ENCODE assay signal across 8 cellular contexts in genomic region chr12:6868211-6869048, GRCh38. TPM values are rescaled to one million over a fixed set of nuclear protein-coding genes. Genes with fewer than 3 reads are reported as not detected.
A peak's percentile ranks its signal among the peaks of the same experiment; 100 is the strongest.
DNase-seq lines count a peak whose midpoint lies in the region; ATAC-seq and TF ChIP-seq lines count a peak whose summit lies in the region.

No MANE protein-coding gene starts in this region.

- TF ChIP-seq CTCF in kidney epithelial cell (IDR thresholded peaks at IDR 0.05; ENCODE audit: insufficient read depth, low read length, poor library complexity, severe bottlenecking) = peak; percentile 12

- peaks cover 38% of the 10 kb centered on the region for H3K4me1 ChIP-seq in CD8-positive, alpha-beta memory T cell (ENCODE audit: insufficient read depth, low read length)
- H3K4me1 ChIP-seq in subcutaneous abdominal adipose tissue (ENCODE audit: control insufficient read depth in 5 of 5, insufficient read depth in 5 of 5, low read length in 5 of 5) = peaks cover 10 to 58% (median 46%) of the 10 kb centered on the region in 5 donors

- peaks cover 26% of the 10 kb centered on the region for H3K36me3 ChIP-seq in CD8-positive, alpha-beta memory T cell (ENCODE audit: insufficient read depth, low read length)
- H3K36me3 ChIP-seq in kidney epithelial cell (ENCODE audit: control insufficient read depth, insufficient read depth, low read length) (peaks cover 11% of the 10 kb centered on the region), subcutaneous abdominal adipose tissue (ENCODE audit: control insufficient read depth in 5 of 5, insufficient read depth in 5 of 5, low read length in 5 of 5) (peaks cover 0 to 50% (median 42%) of the 10 kb centered on the region in 5 donors)

- H3K4me3 ChIP-seq in CD8-positive, alpha-beta memory T cell (ENCODE audit: low read length) = peak overlapping the region; percentile 38
- H3K4me3 ChIP-seq in kidney epithelial cell (ENCODE audit: low read depth, low read length) (peak overlapping the region; percentile 96), subcutaneous abdominal adipose tissue (ENCODE audit: low read depth in 1 of 5, low read length in 5 of 5) (peak overlapping the region; percentile 79 to 89 (median 84))

- H3K27me3 ChIP-seq in CD8-positive, alpha-beta memory T cell (ENCODE audit: insufficient read depth, low read length, poor library complexity, severe bottlenecking) = no peaks in the 10 kb centered on the region
- H3K27me3 ChIP-seq in kidney epithelial cell (ENCODE audit: control insufficient read depth, insufficient read depth, low read length) (no peaks in the 10 kb centered on the region), subcutaneous abdominal adipose tissue (ENCODE audit: control insufficient read depth in 5 of 5, insufficient read depth in 4 of 5, low read length in 5 of 5) (no peaks in the 10 kb centered on the region)

- CTCF ChIA-PET in CD8-positive, alpha-beta memory T cell (lab: Charles Lee) = interaction anchor here (0.9 to 11.0 kb wide), 18 partner anchors 14 to 245 kb away, joined by 3 to 135 read pairs (median 9); partner anchors contain the start of genes ATN1, C12orf57, CDCA3 and LPCAT3

- no peaks in the 10 kb centered on the region for H3K9me3 ChIP-seq in CD8-positive, alpha-beta memory T cell (ENCODE audit: low read length)
- no peaks in the 10 kb centered on the region for H3K9me3 ChIP-seq in subcutaneous abdominal adipose tissue (ENCODE audit: control insufficient read depth in 5 of 5, low read length in 5 of 5)

- peaks cover 43 to 56% (median 47%) of the 10 kb centered on the region in 3 donors for H3K4me1 Mint-ChIP-seq in CD8-positive, alpha-beta memory T cell

- H3K9ac ChIP-seq in subcutaneous abdominal adipose tissue (ENCODE audit: low read length in 5 of 5) = peak overlapping the region in 4 of 5 donors; percentile 66 to 84 (median 82)

- peak overlapping the region; percentile 76 for H3K27ac ChIP-seq in CD8-positive, alpha-beta memory T cell (ENCODE audit: low read depth, low read length)
- H3K27ac ChIP-seq in subcutaneous abdominal adipose tissue (ENCODE audit: low read depth, low read length) = peak overlapping the region; percentile 94

- H3K27me3 Mint-ChIP-seq in CD8-positive, alpha-beta memory T cell = no peaks in the 10 kb centered on the region

- H3K36me3 Mint-ChIP-seq in CD8-positive, alpha-beta memory T cell = peaks cover 2 to 72% (median 12%) of the 10 kb centered on the region in 3 donors

- H3K27ac Mint-ChIP-seq in CD8-positive, alpha-beta memory T cell = peak overlapping the region; percentile 82 to 93 (median 88)

- ATAC-seq in HG03135 (IDR thresholded peaks at IDR 0.05; ENCODE audit: unreplicated experiment) (no peak), HG02759 (IDR thresholded peaks at IDR 0.05; ENCODE audit: unreplicated experiment) (no peak)

- no peaks in the 10 kb centered on the region for H3K9me3 Mint-ChIP-seq in CD8-positive, alpha-beta memory T cell

- no peak for DNase-seq in CD8-positive, alpha-beta memory T cell
- DNase-seq in HuH-7.5 (ENCODE audit: low spot score) = peak; percentile 29
- DNase-seq in amniotic epithelial cell (ENCODE audit: low read depth) = peak; percentile 21
- DNase-seq in kidney epithelial cell (ENCODE audit: low read depth) = no peak
- no peak for DNase-seq in GM19238 (ENCODE audit: insufficient read length, low spot score)

- peak overlapping the region; percentile 85 to 96 (median 92) for H3K4me3 Mint-ChIP-seq in CD8-positive, alpha-beta memory T cell

- POLR2A ChIA-PET in CD8-positive, alpha-beta memory T cell (lab: Charles Lee) = interaction anchor here (0.9 to 3.8 kb wide), 8 partner anchors 15 to 398 kb away, joined by 3 to 36 read pairs (median 5); partner anchors contain the start of genes CDCA3, ENO2, USP5 and VAMP1

RNA-seq across cellular contexts. Expression of gene TPI1, which starts 1.1 kb away (rescaled TPM):
- 1,000 to 10,000 TPM; 1,331 to 1,374 TPM for total RNA-seq in CD8-positive, alpha-beta memory T cell
- polyA plus RNA-seq in CD8-positive, alpha-beta memory T cell = 613 TPM
- total RNA-seq in kidney epithelial cell = 499 and 519 TPM in 2 replicates

RNA-seq across cellular contexts. Expression of gene SPSB2, which starts 4.7 kb away (rescaled TPM):
- 1 to 10 TPM; 7.7 to 8.1 TPM for total RNA-seq in CD8-positive, alpha-beta memory T cell
- 11.4 TPM for polyA plus RNA-seq in CD8-positive, alpha-beta memory T cell
- total RNA-seq in kidney epithelial cell = 10.1 and 11.9 TPM in 2 replicates

RNA-seq across cellular contexts. Expression of gene USP5, which starts 16.5 kb away (rescaled TPM):
- total RNA-seq in CD8-positive, alpha-beta memory T cell = 100 to 1,000 TPM; 154 TPM
- 49.7 TPM for polyA plus RNA-seq in CD8-positive, alpha-beta memory T cell
- total RNA-seq in kidney epithelial cell = 70.1 and 77.2 TPM in 2 replicates

RNA-seq across cellular contexts. Expression of gene CDCA3, which starts 17.3 kb away (rescaled TPM):
- total RNA-seq in CD8-positive, alpha-beta memory T cell = 10 to 100 TPM; 35.9 to 37.6 TPM
- polyA plus RNA-seq in CD8-positive, alpha-beta memory T cell = 0.68 TPM
- 5.8 and 8.3 TPM in 2 replicates for total RNA-seq in kidney epithelial cell

RNA-seq across cellular contexts. Expression of gene GNB3, which starts 27.7 kb away (rescaled TPM):
- under 1 TPM; 0.48 to 0.78 TPM for total RNA-seq in CD8-positive, alpha-beta memory T cell
- not detected for polyA plus RNA-seq in CD8-positive, alpha-beta memory T cell
- 0.34 and 0.38 TPM in 2 replicates for total RNA-seq in kidney epithelial cell

Comparison
In these comparisons a context has a peak if more than half of its experiments do, and no peak if none do; other contexts are left out.
1. DNase-seq: peak in HuH-7.5 (single experiment) and amniotic epithelial cell (single experiment); none in CD8-positive, alpha-beta memory T cell (0 of 5), kidney epithelial cell (single experiment) and GM19238 (single experiment).
2. H3K4me3 ChIP-seq: peak in every context shown above with its lines; median percentile 96 in kidney epithelial cell; 84 in subcutaneous abdominal adipose tissue; 38 in CD8-positive, alpha-beta memory T cell.